In the genomic region with DNA sequence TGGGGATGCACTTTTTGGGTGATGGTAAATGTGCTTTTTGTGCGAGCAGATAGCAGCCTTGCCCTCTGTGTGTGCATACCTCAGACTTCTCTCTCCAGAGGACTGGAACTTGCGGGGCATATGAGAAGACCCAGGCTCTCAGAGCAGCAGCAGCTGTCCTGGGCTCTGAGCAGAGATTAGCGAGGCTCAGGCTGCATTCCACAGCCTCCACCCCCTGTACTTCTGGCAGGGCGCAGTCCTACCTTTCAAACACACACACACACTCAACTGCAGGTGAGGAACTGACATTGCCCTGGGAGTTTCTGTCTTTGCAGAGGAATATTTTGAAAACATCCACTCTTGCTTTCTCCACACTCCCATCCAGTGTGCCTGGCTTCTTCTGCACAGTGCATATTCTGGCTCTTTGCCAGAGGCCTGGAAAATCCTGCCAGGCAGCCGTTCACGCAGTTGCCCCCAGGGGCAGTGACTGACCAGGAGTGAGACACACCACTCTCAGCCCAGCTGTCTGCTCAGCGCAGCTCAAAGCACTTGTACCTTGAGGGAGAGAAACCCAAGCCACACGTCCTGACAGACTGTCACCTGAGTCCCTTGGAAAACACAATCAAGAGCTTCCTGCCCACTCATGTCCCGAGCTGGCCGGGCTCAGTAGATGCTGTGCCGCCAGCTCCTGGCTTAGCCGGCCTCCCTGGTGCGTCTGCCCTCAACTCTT, we compare ENCODE assay signal across 9 cellular contexts.
DNase-seq lines count a peak whose midpoint lies in the region; TF ChIP-seq lines count a peak whose summit lies in the region.
"Had no signal": no experiment of that assay in that cellular context is flagged by ENCODE, and none has a peak within 500 bp of the region (broad histone marks: within the 10 kb centered on the region; RNA-seq: fewer than 3 reads in every experiment).

No MANE protein-coding gene starts in this region.

- peaks cover 1% of the 10 kb centered on the region for H3K27me3 Mint-ChIP-seq in H9 (ENCODE audit: low read depth)
- no peaks in the 10 kb centered on the region for H3K27me3 Mint-ChIP-seq in endothelial cell (ENCODE audit: unreplicated experiment)
- H3K27me3 Mint-ChIP-seq in progenitor cell of endocrine pancreas = peaks cover 22% of the 10 kb centered on the region

- H4K5ac ChIP-seq in H9 (ENCODE audit: insufficient read length, low read depth, low read length) = no peak overlapping the region

- no peak overlapping the region for H3K14ac ChIP-seq in H9 (ENCODE audit: insufficient read depth, low read length)

- H2AFZ ChIP-seq in H9 (ENCODE audit: low read length) = no peak overlapping the region

- no peaks in the 10 kb centered on the region for H3K79me1 ChIP-seq in H9 (ENCODE audit: insufficient read depth, low read depth, low read length, poor library complexity, severe bottlenecking)

- no peaks in the 10 kb centered on the region for H3K23me2 ChIP-seq in H9 (ENCODE audit: insufficient read length, low read depth, low read length, poor library complexity, severe bottlenecking)

- no peak overlapping the region for H3K27ac ChIP-seq in H9 (ENCODE audit: insufficient read length, low read depth, low read length)
- H3K27ac ChIP-seq in uterus = no peak overlapping the region

- no peak overlapping the region for H2BK12ac ChIP-seq in H9 (ENCODE audit: insufficient read length, low read depth, low read length)

- H3K9me3 Mint-ChIP-seq in H9 (peaks cover 0 to 2% of the 10 kb centered on the region in 2 experiments; a peak in 1 of 5 replicates), endothelial cell (ENCODE audit: unreplicated experiment) (no peaks in the 10 kb centered on the region), progenitor cell of endocrine pancreas (ENCODE audit: low read depth) (no peaks in the 10 kb centered on the region)

- H3T11ph ChIP-seq in H9 (ENCODE audit: low read length) = no peak overlapping the region

- no peak overlapping the region for H3K18ac ChIP-seq in H9 (ENCODE audit: insufficient read length, low read depth, low read length)

- no peak overlapping the region for H2AK5ac ChIP-seq in H9 (ENCODE audit: insufficient read length, low read length)

- H3K4me3 ChIP-seq in uterus = no peak overlapping the region

- no peak overlapping the region for H3K23ac ChIP-seq in H9 (ENCODE audit: insufficient read length, low read depth, low read length)

- H3K4me3 Mint-ChIP-seq in H9 (no peak overlapping the region), endothelial cell (ENCODE audit: unreplicated experiment) (no peak overlapping the region), progenitor cell of endocrine pancreas (ENCODE audit: low read depth) (no peak overlapping the region)

- H3K56ac ChIP-seq in H9 (ENCODE audit: insufficient read length, low read depth, low read length) = no peak overlapping the region

- H3K79me2 ChIP-seq in H9 (ENCODE audit: insufficient read depth, low read length) = no peaks in the 10 kb centered on the region

- no peak overlapping the region for H2BK5ac ChIP-seq in H9 (ENCODE audit: insufficient read length, low read length)

- WGBS in H9 (ENCODE audit: extremely low coverage, insufficient read length, low lambda C conversion rate) = no CpG with 5 or more reads among the region's 13 CpGs

- no peaks in the 10 kb centered on the region for H4K20me1 ChIP-seq in H9 (ENCODE audit: control insufficient read depth, insufficient read depth, insufficient read length)

- H3K4me1 Mint-ChIP-seq in H9 (peaks cover 0 to 10% of the 10 kb centered on the region in 2 experiments; a peak in 3 of 4 replicates), endothelial cell (ENCODE audit: unreplicated experiment) (peaks cover 9% of the 10 kb centered on the region), progenitor cell of endocrine pancreas (ENCODE audit: low read depth) (peaks cover 9% of the 10 kb centered on the region)

- H3K36me3 ChIP-seq in uterus = no peaks in the 10 kb centered on the region

- H3K36me3 Mint-ChIP-seq in H9 (ENCODE audit: insufficient read depth in 1 of 3, low read depth in 3 of 3) (0 out of 7 replicates have a peak, but pooled peaks cover 0 to 3% (median 0%) of the 10 kb centered on the region in 3 experiments), endothelial cell (ENCODE audit: low read depth, unreplicated experiment) (no peaks in the 10 kb centered on the region), progenitor cell of endocrine pancreas (ENCODE audit: insufficient read depth) (no peaks in the 10 kb centered on the region)

- no peak overlapping the region for H4K8ac ChIP-seq in H9 (replicated peaks; ENCODE audit: insufficient read length, low read depth, low read length)

- H3K9me3 ChIP-seq in H9 (ENCODE audit: control insufficient read depth, low read depth, low read length) (no peaks in the 10 kb centered on the region), uterus (no peaks in the 10 kb centered on the region)

- H3K27me3 ChIP-seq in H9 (ENCODE audit: insufficient read depth, low read length) = no peaks in the 10 kb centered on the region
- no peaks in the 10 kb centered on the region for H3K27me3 ChIP-seq in uterus

- no peak overlapping the region for H3K4me2 ChIP-seq in H9 (ENCODE audit: insufficient read depth, insufficient read length, low read length)

- H3K27ac Mint-ChIP-seq in H9 = peak overlapping the region in 1 of 3 experiments; percentile 47; a peak in 1 of 7 replicates
- peak overlapping the region; percentile 71 for H3K27ac Mint-ChIP-seq in endothelial cell (ENCODE audit: unreplicated experiment)
- H3K27ac Mint-ChIP-seq in progenitor cell of endocrine pancreas = peak overlapping the region; percentile 68

- intact Hi-C loops in uterus (cut with DNase I; ENCODE audit: low total_unique reads) = no loop called here

- no peak for TF ChIP-seq POLR2A in uterus (IDR thresholded peaks at IDR 0.05)

- H2BK15ac ChIP-seq in H9 (ENCODE audit: low read depth, low read length) = no peak overlapping the region

- no peak overlapping the region for H2BK120ac ChIP-seq in H9 (ENCODE audit: low read depth, low read length, poor library complexity, severe bottlenecking)

- H2BK20ac ChIP-seq in H9 (ENCODE audit: low read depth, low read length, poor library complexity, severe bottlenecking) = no peak overlapping the region

- H4K91ac ChIP-seq in H9 (ENCODE audit: insufficient read length, low read depth, low read length) = no peak overlapping the region

- no peaks in the 10 kb centered on the region for H3K4me1 ChIP-seq in H9 (ENCODE audit: insufficient read depth, low read length)
- no peaks in the 10 kb centered on the region for H3K4me1 ChIP-seq in uterus

- DNase-seq in H9 = peak; percentile 33
- DNase-seq in NCI-H524 (lab: John Stamatoyannopoulos, UW) = peak; percentile 89 to 96
- DNase-seq in endothelial cell (ENCODE audit: low spot score) = peak; percentile 29
- DNase-seq in progenitor cell of endocrine pancreas (ENCODE audit: low spot score, unreplicated experiment) = no peak
- no peak for DNase-seq in activated naive CD4-positive, alpha-beta T cell (lab: John Stamatoyannopoulos, UW)
- no peak for DNase-seq in A172 (ENCODE audit: low spot score)
- DNase-seq in activated T-cell treated with anti-CD3 and anti-CD28 coated beads, Interleukin-2, amount 50 U/mL, for 1 hour = no peak
- DNase-seq in uterus = no peak
- DNase-seq: NCI-H1048 had no signal

- no peak overlapping the region for H3K4ac ChIP-seq in H9 (ENCODE audit: low read depth, low read length)

- TF ChIP-seq CTCF in H9 (conservative IDR thresholded peaks at IDR 0.05) (peak; percentile 31; the same call in 2 of the 3 replicates), endothelial cell (IDR thresholded peaks at IDR 0.05; ENCODE audit: unreplicated experiment) (no peak), progenitor cell of endocrine pancreas (IDR thresholded peaks at IDR 0.05; ENCODE audit: unreplicated experiment) (peak; percentile 37), uterus (IDR thresholded peaks at IDR 0.05) (no peak)

- H3K9ac ChIP-seq in H9 (ENCODE audit: extremely low read depth, insufficient read length, low read length) = no peak overlapping the region

Comparison
In these comparisons a context has a peak if more than half of its experiments do, and no peak if none do; other contexts are left out.
1. DNase-seq: peak in H9 (single experiment), NCI-H524 (2 of 2) and endothelial cell (single experiment); none in progenitor cell of endocrine pancreas (single experiment), activated naive CD4-positive, alpha-beta T cell (0 of 4), A172 (single experiment), activated T-cell treated with anti-CD3 and anti-CD28 coated beads, Interleukin-2, amount 50 U/mL, for 1 hour (single experiment) and uterus (0 of 2).
2. CTCF ChIP-seq: peak in H9 (single experiment) and progenitor cell of endocrine pancreas (single experiment); none in endothelial cell (single experiment) and uterus (0 of 4).